8 cellular contexts compared by ENCODE assay signal in the genomic region with DNA sequence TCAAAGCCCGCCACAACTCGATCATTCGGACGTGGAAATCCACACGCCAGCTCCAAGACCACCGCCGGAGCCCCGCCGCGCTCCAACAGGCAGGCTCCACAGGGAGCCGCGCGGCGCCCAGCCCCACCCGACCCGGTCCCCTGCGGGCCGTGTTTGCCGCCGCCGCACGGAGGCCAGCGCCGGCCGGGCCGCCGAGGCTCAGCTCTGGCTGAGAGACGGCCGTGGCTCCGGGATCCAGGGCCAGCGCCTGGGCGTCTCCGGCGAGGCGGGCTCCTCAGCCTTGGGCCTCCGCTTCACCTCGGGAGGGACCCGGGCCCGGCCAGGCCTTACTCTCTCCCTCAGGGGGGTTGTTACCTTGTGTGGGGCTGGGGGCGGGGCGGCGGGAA. TPM values are rescaled to one million over a fixed set of nuclear protein-coding genes. Genes with fewer than 3 reads are reported as not detected.
A peak's percentile ranks its signal among the peaks of the same experiment; 100 is the strongest.
DNase-seq lines count a peak whose midpoint lies in the region; ATAC-seq lines count a peak whose summit lies in the region.

No MANE protein-coding gene starts in this region.

- peak overlapping the region; percentile 87 to 94 (median 92) for H3K9ac ChIP-seq in skeletal muscle tissue (ENCODE audit: low read depth in 1 of 3, low read length in 3 of 3)

- H3K4me3 Mint-ChIP-seq in activated T-cell treated with anti-CD3 and anti-CD28 coated beads, Interleukin-2, amount 50 U/mL, for 72 hours: peak overlapping the region; percentile 93 to 97

- under 1% methylated on average over 42 of the region's 42 CpGs for WGBS in right cardiac atrium

- no peaks in the 10 kb centered on the region for H3K9me3 Mint-ChIP-seq in activated T-cell treated with anti-CD3 and anti-CD28 coated beads, Interleukin-2, amount 50 U/mL, for 72 hours

- peaks cover 11 to 31% of the 10 kb centered on the region in 2 donors for H3K36me3 Mint-ChIP-seq in activated T-cell treated with anti-CD3 and anti-CD28 coated beads, Interleukin-2, amount 50 U/mL, for 72 hours (ENCODE audit: insufficient read depth in 2 of 2)

- intact Hi-C loops in right cardiac atrium (cut with DNase I): no loop called here

- H3K27me3 ChIP-seq in right cardiac atrium (ENCODE audit: control insufficient read depth, insufficient read depth): no peaks in the 10 kb centered on the region
- H3K27me3 ChIP-seq in skeletal muscle tissue (ENCODE audit: control insufficient read depth in 3 of 3, insufficient read depth in 3 of 3, low read length in 3 of 3): no peaks in the 10 kb centered on the region

- H3K4me1 Mint-ChIP-seq in activated T-cell treated with anti-CD3 and anti-CD28 coated beads, Interleukin-2, amount 50 U/mL, for 72 hours (ENCODE audit: low read depth): peaks cover 60% of the 10 kb centered on the region

- H3K4me1 ChIP-seq in right cardiac atrium (ENCODE audit: control insufficient read depth, insufficient read depth, low read length): no peaks in the 10 kb centered on the region
- peaks cover 16 to 35% (median 21%) of the 10 kb centered on the region in 3 donors for H3K4me1 ChIP-seq in skeletal muscle tissue (ENCODE audit: control insufficient read depth in 3 of 3, insufficient read depth in 3 of 3, low read length in 3 of 3)

- peak overlapping the region; percentile 96 for H3K27ac Mint-ChIP-seq in activated T-cell treated with anti-CD3 and anti-CD28 coated beads, Interleukin-2, amount 50 U/mL, for 72 hours

- H3K4me3 ChIP-seq in right cardiac atrium (ENCODE audit: low read length) (peak overlapping the region; percentile 81), skeletal muscle tissue (ENCODE audit: low read length in 3 of 3) (peak overlapping the region; percentile 78 to 95 (median 79))

- H3K36me3 ChIP-seq in skeletal muscle tissue (ENCODE audit: control insufficient read depth in 3 of 3, insufficient read depth in 3 of 3, low read length in 3 of 3): peaks cover 7 to 21% (median 13%) of the 10 kb centered on the region in 3 donors

- H3K27ac ChIP-seq in right cardiac atrium (ENCODE audit: low read length) (peak overlapping the region; percentile 65), skeletal muscle tissue (ENCODE audit: low read depth, low read length) (peak overlapping the region; percentile 87)

- no peaks in the 10 kb centered on the region for H3K27me3 Mint-ChIP-seq in activated T-cell treated with anti-CD3 and anti-CD28 coated beads, Interleukin-2, amount 50 U/mL, for 72 hours (ENCODE audit: low read depth)

- DNase-seq in AG20443 (ENCODE audit: low spot score): peak; percentile 73
- DNase-seq in activated T-cell treated with anti-CD3 and anti-CD28 coated beads, Interleukin-2, amount 50 U/mL, for 72 hours: peak in 1 of 2 donors; percentile 49
- peak in 1 of 3 donors; percentile 38 for DNase-seq in right cardiac atrium
- no peak for DNase-seq in NAMALWA (ENCODE audit: low spot score)
- DNase-seq in activated effector memory CD4-positive, alpha-beta T cell treated with Interleukin-2 at 50 U/mL for 16 hours: no peak

- ATAC-seq in GM19035 (IDR thresholded peaks at IDR 0.05; ENCODE audit: unreplicated experiment) (peak; percentile 48), HG03175 (IDR thresholded peaks at IDR 0.05; ENCODE audit: unreplicated experiment) (peak; percentile 47), right cardiac atrium (peak; percentile 74 to 76)
- ATAC-seq in activated T-cell treated with anti-CD3 and anti-CD28 coated beads, Interleukin-2, amount 50 U/mL, for 72 hours (replicated peaks in 1 of 2): peak; percentile 62 to 63

- H3K9me3 ChIP-seq in right cardiac atrium (ENCODE audit: control insufficient read depth, low read length) (no peaks in the 10 kb centered on the region), skeletal muscle tissue (ENCODE audit: control insufficient read depth in 3 of 3, low read length in 3 of 3) (no peaks in the 10 kb centered on the region)

RNA-seq across cellular contexts. Expression of gene SMNDC1, which starts 0.3 kb away (rescaled TPM):
- total RNA-seq in activated T-cell treated with anti-CD3 and anti-CD28 coated beads, Interleukin-2, amount 50 U/mL, for 72 hours: 10 to 100 TPM; 49.2 to 54.6 TPM
- 10 to 100 TPM; 21.9 to 24.3 (median 22.8) TPM for total RNA-seq in right cardiac atrium
- polyA plus RNA-seq in right cardiac atrium: 10.1 TPM
- 14.1 TPM for total RNA-seq in skeletal muscle tissue
